ENCODE assay signal across 8 cellular contexts in the genomic region with DNA sequence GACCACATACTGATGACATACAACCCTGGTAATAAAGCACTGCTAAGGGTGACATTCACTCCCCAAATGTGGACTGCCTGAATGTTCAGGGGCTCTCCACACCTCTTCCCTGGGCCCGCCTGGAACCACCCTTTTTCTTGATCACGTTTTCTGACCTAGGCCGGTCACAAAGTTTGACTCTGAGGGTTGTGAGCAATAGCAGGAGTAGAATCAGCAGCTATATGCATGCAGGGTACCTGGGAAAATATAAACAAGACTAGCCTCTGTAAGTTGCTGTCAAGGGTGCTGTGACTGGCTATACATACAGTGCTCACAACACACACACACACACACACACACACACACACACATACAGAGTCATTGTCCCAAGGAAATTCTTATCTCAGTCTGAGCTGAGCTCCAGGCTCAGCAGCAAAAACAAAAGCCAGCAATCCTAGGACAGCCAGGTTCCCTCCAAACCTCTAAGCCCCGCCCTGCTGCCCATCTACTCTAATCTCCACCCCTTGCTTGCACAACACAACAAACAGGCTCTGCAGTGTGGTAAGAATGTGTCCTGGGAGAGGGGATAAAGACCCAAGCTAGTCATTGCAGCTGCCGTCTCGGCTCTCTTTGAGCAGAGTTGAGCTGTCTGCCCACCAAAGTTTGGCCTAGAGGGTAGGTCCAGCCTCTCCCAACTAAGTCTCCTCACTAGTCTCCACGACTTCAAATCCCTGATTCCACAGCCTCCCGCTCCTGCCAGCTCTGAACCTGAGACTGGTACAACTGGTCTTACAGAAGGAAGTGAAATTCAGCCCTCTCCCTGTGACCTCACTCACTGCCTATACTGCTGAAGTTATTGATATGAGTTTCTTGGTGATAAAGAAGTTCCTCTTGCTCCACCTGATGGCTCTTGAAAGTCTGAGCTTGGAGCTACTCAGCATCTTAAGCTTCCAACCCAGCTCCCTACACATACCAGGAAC. TPM values are rescaled to one million over a fixed set of nuclear protein-coding genes. Genes with fewer than 3 reads are reported as not detected.
DNase-seq lines count a peak whose midpoint lies in the region; ATAC-seq, FAIRE-seq and TF ChIP-seq lines count a peak whose summit lies in the region.

No MANE protein-coding gene starts in this region.

- H3K27ac ChIP-seq in astrocyte (ENCODE audit: low read depth, low read length) (no peak overlapping the region), layer of hippocampus (ENCODE audit: low read depth, low read length) (peak overlapping the region; percentile 1), testis (peak overlapping the region in 1 of 2 donors; percentile 44)

- no peaks in the 10 kb centered on the region for H3K9me3 ChIP-seq in HAP-1
- H3K9me3 ChIP-seq in astrocyte (ENCODE audit: insufficient read depth, low read depth, low read length), result no peaks in the 10 kb centered on the region
- H3K9me3 ChIP-seq in testis, result no peaks in the 10 kb centered on the region

- no peaks in the 10 kb centered on the region for H3K9me3 Mint-ChIP-seq in activated CD4-positive, alpha-beta T cell treated with anti-CD3 and anti-CD28 coated beads for 36 hours (ENCODE audit: low read depth)
- H3K9me3 Mint-ChIP-seq in astrocyte (ENCODE audit: unreplicated experiment), result peaks cover 3% of the 10 kb centered on the region

- no peaks in the 10 kb centered on the region for H3K36me3 Mint-ChIP-seq in activated CD4-positive, alpha-beta T cell treated with anti-CD3 and anti-CD28 coated beads for 36 hours (ENCODE audit: low read depth)
- peaks cover 9% of the 10 kb centered on the region for H3K36me3 Mint-ChIP-seq in astrocyte (ENCODE audit: low read depth, unreplicated experiment)

- no peak overlapping the region for H3K4me2 ChIP-seq in astrocyte (ENCODE audit: low read length)

- TF ChIP-seq POLR2A in testis (IDR thresholded peaks at IDR 0.05), result no peak

- no peaks in the 10 kb centered on the region for H4K20me1 ChIP-seq in astrocyte (ENCODE audit: insufficient read depth, low read length)

- H3K27me3 ChIP-seq in HAP-1 (ENCODE audit: low read depth) (no peaks in the 10 kb centered on the region), astrocyte (ENCODE audit: insufficient read depth, low read length) (no peaks in the 10 kb centered on the region), layer of hippocampus (ENCODE audit: control insufficient read depth, insufficient read depth, low read length) (no peaks in the 10 kb centered on the region), testis (no peaks in the 10 kb centered on the region)

- H3K4me3 ChIP-seq in HAP-1 (0 out of 2 replicates have a peak overlapping the region, but pooled peaks have one; percentile 4), astrocyte (ENCODE audit: insufficient read depth, low read depth, low read length) (no peak overlapping the region), testis (no peak overlapping the region)

- no peak overlapping the region for H2AFZ ChIP-seq in astrocyte (ENCODE audit: low read depth, low read length)

- in situ Hi-C loops in HAP-1 (cut with MboI; ENCODE audit: low sequenced_read_pairs), result loop anchor here (5.0 kb wide), 1 partner anchor 59 kb away; no protein-coding TSS in a partner anchor

- CTCF ChIA-PET in activated CD4-positive, alpha-beta T cell treated with anti-CD3 and anti-CD28 coated beads for 36 hours (lab: Charles Lee), result interaction anchor here (0.7 to 8.2 kb wide), 25 partner anchors 8 to 563 kb away, joined by 3 to 110 read pairs (median 5); a partner anchor contains a TSS

- intact Hi-C loops in activated CD4-positive, alpha-beta T cell treated with anti-CD3 and anti-CD28 coated beads for 36 hours (cut with DNase I, micrococcal nuclease), result loop anchor here (1.0 to 5.0 kb wide), 3 partner anchors 8 to 174 kb away; a partner anchor contains a TSS
- intact Hi-C loops in testis (cut with DNase I; ENCODE audit: low total_unique reads), result loop anchor here (10.0 kb wide), 1 partner anchor 62 kb away; no protein-coding TSS in a partner anchor

- H3K27ac Mint-ChIP-seq in activated CD4-positive, alpha-beta T cell treated with anti-CD3 and anti-CD28 coated beads for 36 hours, result peak overlapping the region; percentile 94
- no peak overlapping the region for H3K27ac Mint-ChIP-seq in astrocyte (ENCODE audit: unreplicated experiment)

- WGBS in testis, 2 donors, result 79 to 87% methylated on average over 8 of the region's 8 CpGs

- no peaks in the 10 kb centered on the region for H3K79me2 ChIP-seq in astrocyte (ENCODE audit: insufficient read depth, low read length)

- peak; percentile 40 for ATAC-seq in activated CD4-positive, alpha-beta T cell treated with anti-CD3 and anti-CD28 coated beads for 36 hours
- ATAC-seq in HG02840 (IDR thresholded peaks at IDR 0.05; ENCODE audit: low FRiP score, unreplicated experiment), result no peak

- POLR2A ChIA-PET in activated CD4-positive, alpha-beta T cell treated with anti-CD3 and anti-CD28 coated beads for 36 hours (lab: Charles Lee), result interaction anchor here (0.7 to 2.7 kb wide), 9 partner anchors 8 to 483 kb away, joined by 3 to 20 read pairs (median 4); a partner anchor contains a TSS

- H3K36me3 ChIP-seq in HAP-1 (replicated peaks) (no peaks in the 10 kb centered on the region; the same call in 1 of the 2 replicates), astrocyte (ENCODE audit: insufficient read depth, low read length) (no peaks in the 10 kb centered on the region), testis (ENCODE audit: low read depth, missing control alignments) (no peaks in the 10 kb centered on the region)

- FAIRE-seq in astrocyte (lab: Jason Lieb, UNC), result no peak

- DNase-seq in activated CD4-positive, alpha-beta T cell treated with anti-CD3 and anti-CD28 coated beads for 36 hours, result peak; percentile 57
- no peak for DNase-seq in activated CD4-positive, alpha-beta T cell treated with anti-CD3 and anti-CD28 coated beads for 4 hours
- DNase-seq in HAP-1 (ENCODE audit: low spot score in 2 of 2) (peak; percentile 81 to 90), NCI-H510A (lab: John Stamatoyannopoulos, UW) (peak; percentile 39), astrocyte (ENCODE audit: low read depth) (no peak), testis (peak; percentile 62)

- H3K4me1 ChIP-seq in HAP-1 (peaks cover 44% of the 10 kb centered on the region), astrocyte (ENCODE audit: insufficient read depth, low read length) (peaks cover 54% of the 10 kb centered on the region), testis (peaks cover 55% of the 10 kb centered on the region)

- H3K9ac ChIP-seq in astrocyte (ENCODE audit: low read length), result no peak overlapping the region

- H3K4me3 Mint-ChIP-seq in activated CD4-positive, alpha-beta T cell treated with anti-CD3 and anti-CD28 coated beads for 36 hours, result peak overlapping the region; percentile 78
- peak overlapping the region; percentile 95 for H3K4me3 Mint-ChIP-seq in astrocyte (ENCODE audit: unreplicated experiment)

- H3K27me3 Mint-ChIP-seq in activated CD4-positive, alpha-beta T cell treated with anti-CD3 and anti-CD28 coated beads for 36 hours, result no peaks in the 10 kb centered on the region
- peaks cover 3% of the 10 kb centered on the region for H3K27me3 Mint-ChIP-seq in astrocyte (ENCODE audit: low read depth, unreplicated experiment)

- TF ChIP-seq CTCF in astrocyte (IDR thresholded peaks at IDR 0.05; ENCODE audit: insufficient read depth, low read depth, low read length), result no peak
- TF ChIP-seq CTCF in testis (IDR thresholded peaks at IDR 0.05), result no peak

- H3K4me1 Mint-ChIP-seq in activated CD4-positive, alpha-beta T cell treated with anti-CD3 and anti-CD28 coated beads for 36 hours, result peaks cover 64% of the 10 kb centered on the region
- peaks cover 47% of the 10 kb centered on the region for H3K4me1 Mint-ChIP-seq in astrocyte (ENCODE audit: low read depth, unreplicated experiment)

RNA-seq across cellular contexts. Expression of a gene that starts 2.2 kb away (rescaled TPM):
- total RNA-seq in activated CD4-positive, alpha-beta T cell treated with anti-CD3 and anti-CD28 coated beads for 36 hours, result 1 to 10 TPM; 7.6 to 8.4 TPM
- total RNA-seq in astrocyte, result 31.0 and 31.8 TPM in 2 replicates
- 1 to 10 TPM; 6.9 to 7.7 TPM for total RNA-seq in testis
- polyA plus RNA-seq in testis (ENCODE audit: insufficient read depth, low read depth, low replicate concordance), result 4.9 TPM

RNA-seq across cellular contexts. Expression of a gene that starts 54.4 kb away (rescaled TPM):
- total RNA-seq in activated CD4-positive, alpha-beta T cell treated with anti-CD3 and anti-CD28 coated beads for 36 hours, result 10 to 100 TPM; 95.3 to 99.5 TPM
- total RNA-seq in astrocyte (3.2 and 5.2 TPM in 2 replicates), testis (10 to 100 TPM; 38.6 to 66.2 TPM)
- 53.9 TPM for polyA plus RNA-seq in testis (ENCODE audit: insufficient read depth, low read depth, low replicate concordance)

Comparison
In these comparisons a context has a peak if more than half of its experiments do, and no peak if none do; other contexts are left out.
1. DNase-seq: peak in activated CD4-positive, alpha-beta T cell treated with anti-CD3 and anti-CD28 coated beads for 36 hours (single experiment), HAP-1 (2 of 2), NCI-H510A (single experiment) and testis (single experiment); none in activated CD4-positive, alpha-beta T cell treated with anti-CD3 and anti-CD28 coated beads for 4 hours (0 of 2) and astrocyte (single experiment).